In genomic region chr12:117502233-117502632, GRCh38 we compare ENCODE assay signal across 37 cellular contexts.
"Had no signal": no experiment of that assay in that cellular context is flagged by ENCODE, and none has a peak within 500 bp of the region (broad histone marks: within the 10 kb centered on the region; RNA-seq: fewer than 3 reads in every experiment).

No MANE protein-coding gene starts in this region.

- H3K27me3 ChIP-seq: ascending aorta, brain microvascular endothelial cell, breast epithelium had no signal

- DNase-seq: activated CD4-positive, alpha-beta memory T cell treated with anti-CD3 and anti-CD28 coated beads, Interleukin-2, amount 10 ng/mL, durations not matched to agents 7 days and 5 days; activated CD4-positive, alpha-beta T cell treated with anti-CD3 and anti-CD28 coated beads for 1 hour; activated CD4-positive, alpha-beta T cell treated with anti-CD3 and anti-CD28 coated beads for 36 hours; activated CD4-positive, alpha-beta T cell treated with anti-CD3 and anti-CD28 coated beads for 48 hours; activated CD4-positive, alpha-beta T cell treated with anti-CD3 and anti-CD28 coated beads, Interleukin-2, amount 10 ng/mL, durations not matched to agents 7 days and 5 days; activated CD4-positive, alpha-beta T cell treated with anti-CD3 and anti-CD28 coated beads, Interleukin-2, amount 50 U/mL, for 48 hours; activated CD4-positive, CD25-positive, alpha-beta regulatory T cell; activated CD8-positive, alpha-beta memory T cell treated with anti-CD3 and anti-CD28 coated beads for 24 hours; activated CD8-positive, alpha-beta memory T cell treated with anti-CD3 and anti-CD28 coated beads, Interleukin-2, amount 10 ng/mL, durations not matched to agents 7 days and 5 days; activated CD8-positive, alpha-beta memory T cell treated with anti-CD3 and anti-CD28 coated beads, Interleukin-2, amount 50 U/mL, for 48 hours; activated CD8-positive, alpha-beta T cell treated with anti-CD3 and anti-CD28 coated beads, Interleukin-2, amount 10 ng/mL, durations not matched to agents 7 days and 5 days; activated effector memory CD4-positive, alpha-beta T cell treated with Interleukin-2 at 50 U/mL for 16 hours; activated gamma-delta T cell; activated naive CD4-positive, alpha-beta T cell treated with anti-CD3 and anti-CD28 coated beads, Interleukin-2, amount 10 ng/mL, durations not matched to agents 7 days and 5 days; activated naive CD4-positive, alpha-beta T cell treated with Interleukin-2 at 50 U/mL for 16 hours; activated naive CD8-positive, alpha-beta T cell treated with anti-CD3 and anti-CD28 coated beads, Interleukin-2, amount 10 ng/mL, durations not matched to agents 7 days and 5 days; activated naive CD8-positive, alpha-beta T cell treated with anti-CD3 and anti-CD28 coated beads, Interleukin-2, amount 50 U/mL, for 24 hours; activated T-cell treated with anti-CD3 and anti-CD28 coated beads, Interleukin-2, amount 50 U/mL, for 24 hours; activated T-cell treated with anti-CD3 and anti-CD28 coated beads, Interleukin-2, amount 50 U/mL, for 48 hours; amygdala; anterior cingulate cortex; brain microvascular endothelial cell; central memory CD4-positive, alpha-beta T cell; SW 1271; T-helper 1 cell; T-helper 2 cell; T-helper 9 cell had no signal

- H3K4me3 ChIP-seq: ascending aorta, breast epithelium had no signal

- H3K27me3 Mint-ChIP-seq: activated CD4-positive, alpha-beta memory T cell treated with anti-CD3 and anti-CD28 coated beads, Interleukin-2, amount 10 ng/mL, durations not matched to agents 7 days and 5 days; activated CD4-positive, alpha-beta T cell treated with anti-CD3 and anti-CD28 coated beads for 36 hours; activated CD4-positive, alpha-beta T cell treated with anti-CD3 and anti-CD28 coated beads, Interleukin-2, amount 10 ng/mL, durations not matched to agents 7 days and 5 days; activated CD8-positive, alpha-beta memory T cell treated with anti-CD3 and anti-CD28 coated beads, Interleukin-2, amount 10 ng/mL, durations not matched to agents 7 days and 5 days; activated naive CD4-positive, alpha-beta T cell treated with anti-CD3 and anti-CD28 coated beads, Interleukin-2, amount 10 ng/mL, durations not matched to agents 7 days and 5 days; activated naive CD8-positive, alpha-beta T cell treated with anti-CD3 and anti-CD28 coated beads, Interleukin-2, amount 10 ng/mL, durations not matched to agents 7 days and 5 days; activated T-cell treated with anti-CD3 and anti-CD28 coated beads, Interleukin-2, amount 50 U/mL, for 24 hours had no signal

- H3K36me3 Mint-ChIP-seq: activated CD8-positive, alpha-beta memory T cell treated with anti-CD3 and anti-CD28 coated beads, Interleukin-2, amount 10 ng/mL, durations not matched to agents 7 days and 5 days; activated naive CD4-positive, alpha-beta T cell treated with anti-CD3 and anti-CD28 coated beads, Interleukin-2, amount 10 ng/mL, durations not matched to agents 7 days and 5 days; activated naive CD4-positive, alpha-beta T cell treated with anti-CD3 and anti-CD28 coated beads, Interleukin-2, amount 50 U/mL, for 24 hours; activated naive CD8-positive, alpha-beta T cell; activated naive CD8-positive, alpha-beta T cell treated with anti-CD3 and anti-CD28 coated beads, Interleukin-2, amount 10 ng/mL, durations not matched to agents 7 days and 5 days; WTC11 had no signal

- ATAC-seq: activated CD4-positive, alpha-beta T cell treated with anti-CD3 and anti-CD28 coated beads for 36 hours; activated CD4-positive, CD25-positive, alpha-beta regulatory T cell treated with anti-CD3 and anti-CD28 coated beads, Interleukin-2, amount 50 U/mL, for 24 hours; activated CD8-positive, alpha-beta memory T cell treated with anti-CD3 and anti-CD28 coated beads, Interleukin-2, amount 10 ng/mL, durations not matched to agents 7 days and 5 days; activated CD8-positive, alpha-beta T cell treated with anti-CD3 and anti-CD28 coated beads, Interleukin-2, amount 10 ng/mL, durations not matched to agents 7 days and 5 days; activated naive CD8-positive, alpha-beta T cell treated with anti-CD3 and anti-CD28 coated beads, Interleukin-2, amount 50 U/mL, for 24 hours; WTC11 had no signal

- H3K4me1 Mint-ChIP-seq: activated CD4-positive, alpha-beta memory T cell treated with anti-CD3 and anti-CD28 coated beads, Interleukin-2, amount 10 ng/mL, durations not matched to agents 7 days and 5 days; activated CD4-positive, alpha-beta T cell treated with anti-CD3 and anti-CD28 coated beads for 36 hours; activated CD4-positive, alpha-beta T cell treated with anti-CD3 and anti-CD28 coated beads, Interleukin-2, amount 10 ng/mL, durations not matched to agents 7 days and 5 days; activated CD8-positive, alpha-beta memory T cell treated with anti-CD3 and anti-CD28 coated beads, Interleukin-2, amount 10 ng/mL, durations not matched to agents 7 days and 5 days; activated naive CD4-positive, alpha-beta T cell treated with anti-CD3 and anti-CD28 coated beads, Interleukin-2, amount 10 ng/mL, durations not matched to agents 7 days and 5 days; activated naive CD4-positive, alpha-beta T cell treated with anti-CD3 and anti-CD28 coated beads, Interleukin-2, amount 50 U/mL, for 24 hours; activated naive CD8-positive, alpha-beta T cell treated with anti-CD3 and anti-CD28 coated beads, Interleukin-2, amount 10 ng/mL, durations not matched to agents 7 days and 5 days; activated naive CD8-positive, alpha-beta T cell treated with anti-CD3 and anti-CD28 coated beads, Interleukin-2, amount 50 U/mL, for 24 hours had no signal

- H3K36me3 ChIP-seq: ascending aorta, brain microvascular endothelial cell, breast epithelium, WERI-Rb-1 had no signal

- H3K27ac ChIP-seq: ascending aorta, brain microvascular endothelial cell, breast epithelium, WERI-Rb-1 had no signal

- H3K4me3 Mint-ChIP-seq: activated CD4-positive, alpha-beta memory T cell treated with anti-CD3 and anti-CD28 coated beads, Interleukin-2, amount 10 ng/mL, durations not matched to agents 7 days and 5 days; activated CD4-positive, alpha-beta T cell treated with anti-CD3 and anti-CD28 coated beads for 36 hours; activated CD4-positive, alpha-beta T cell treated with anti-CD3 and anti-CD28 coated beads, Interleukin-2, amount 10 ng/mL, durations not matched to agents 7 days and 5 days; activated CD8-positive, alpha-beta memory T cell treated with anti-CD3 and anti-CD28 coated beads, Interleukin-2, amount 10 ng/mL, durations not matched to agents 7 days and 5 days; activated CD8-positive, alpha-beta T cell treated with anti-CD3 and anti-CD28 coated beads, Interleukin-2, amount 10 ng/mL, durations not matched to agents 7 days and 5 days; activated naive CD4-positive, alpha-beta T cell treated with anti-CD3 and anti-CD28 coated beads, Interleukin-2, amount 10 ng/mL, durations not matched to agents 7 days and 5 days; activated naive CD4-positive, alpha-beta T cell treated with anti-CD3 and anti-CD28 coated beads, Interleukin-2, amount 50 U/mL, for 24 hours; activated naive CD8-positive, alpha-beta T cell; activated naive CD8-positive, alpha-beta T cell treated with anti-CD3 and anti-CD28 coated beads, Interleukin-2, amount 10 ng/mL, durations not matched to agents 7 days and 5 days; activated naive CD8-positive, alpha-beta T cell treated with anti-CD3 and anti-CD28 coated beads, Interleukin-2, amount 50 U/mL, for 24 hours; activated T-cell treated with anti-CD3 and anti-CD28 coated beads, Interleukin-2, amount 50 U/mL, for 24 hours; T-helper 1 cell treated with Interleukin-12 subunit alpha and Interleukin-12 subunit beta and Interleukin-4 antibody, amounts not matched to agents 30 μg/mL and 1 μg/mL, for 36 hours; T-helper 2 cell treated with Interferon-gamma antibody and Interleukin-4, amounts not matched to agents 5 μg/mL and 100 μg/mL, for 36 hours; WTC11 had no signal

- H3K9me3 Mint-ChIP-seq: activated CD4-positive, alpha-beta memory T cell treated with anti-CD3 and anti-CD28 coated beads, Interleukin-2, amount 10 ng/mL, durations not matched to agents 7 days and 5 days; activated CD4-positive, alpha-beta T cell treated with anti-CD3 and anti-CD28 coated beads, Interleukin-2, amount 10 ng/mL, durations not matched to agents 7 days and 5 days; activated naive CD4-positive, alpha-beta T cell treated with anti-CD3 and anti-CD28 coated beads, Interleukin-2, amount 10 ng/mL, durations not matched to agents 7 days and 5 days; activated naive CD4-positive, alpha-beta T cell treated with anti-CD3 and anti-CD28 coated beads, Interleukin-2, amount 50 U/mL, for 24 hours; activated naive CD8-positive, alpha-beta T cell treated with anti-CD3 and anti-CD28 coated beads, Interleukin-2, amount 10 ng/mL, durations not matched to agents 7 days and 5 days; activated naive CD8-positive, alpha-beta T cell treated with anti-CD3 and anti-CD28 coated beads, Interleukin-2, amount 50 U/mL, for 24 hours; activated T-cell treated with anti-CD3 and anti-CD28 coated beads, Interleukin-2, amount 50 U/mL, for 24 hours; activated T-helper 2 cell treated with anti-CD3 and anti-CD28 coated beads, Interferon-gamma antibody, Interleukin-2, Interleukin-4, amounts not matched to agents 10 μg/mL and 5 μg/mL and 100 μg/mL, durations not matched to agents 14 hours and 24 hours and 36 hours; T-helper 1 cell treated with Interleukin-12 subunit alpha and Interleukin-12 subunit beta and Interleukin-4 antibody, amounts not matched to agents 30 μg/mL and 1 μg/mL, for 36 hours; T-helper 2 cell treated with Interferon-gamma antibody and Interleukin-4, amounts not matched to agents 5 μg/mL and 100 μg/mL, for 36 hours; WTC11 had no signal

- H3K27ac Mint-ChIP-seq: activated CD4-positive, alpha-beta memory T cell treated with anti-CD3 and anti-CD28 coated beads, Interleukin-2, amount 10 ng/mL, durations not matched to agents 7 days and 5 days; activated CD4-positive, alpha-beta T cell treated with anti-CD3 and anti-CD28 coated beads for 36 hours; activated CD4-positive, alpha-beta T cell treated with anti-CD3 and anti-CD28 coated beads, Interleukin-2, amount 10 ng/mL, durations not matched to agents 7 days and 5 days; activated CD8-positive, alpha-beta memory T cell treated with anti-CD3 and anti-CD28 coated beads, Interleukin-2, amount 10 ng/mL, durations not matched to agents 7 days and 5 days; activated CD8-positive, alpha-beta T cell treated with anti-CD3 and anti-CD28 coated beads, Interleukin-2, amount 10 ng/mL, durations not matched to agents 7 days and 5 days; activated naive CD4-positive, alpha-beta T cell treated with anti-CD3 and anti-CD28 coated beads, Interleukin-2, amount 10 ng/mL, durations not matched to agents 7 days and 5 days; activated naive CD4-positive, alpha-beta T cell treated with anti-CD3 and anti-CD28 coated beads, Interleukin-2, amount 50 U/mL, for 24 hours; activated naive CD8-positive, alpha-beta T cell; activated naive CD8-positive, alpha-beta T cell treated with anti-CD3 and anti-CD28 coated beads, Interleukin-2, amount 10 ng/mL, durations not matched to agents 7 days and 5 days; activated naive CD8-positive, alpha-beta T cell treated with anti-CD3 and anti-CD28 coated beads, Interleukin-2, amount 50 U/mL, for 24 hours; activated T-cell treated with anti-CD3 and anti-CD28 coated beads, Interleukin-2, amount 50 U/mL, for 24 hours; activated T-helper 2 cell treated with anti-CD3 and anti-CD28 coated beads, Interferon-gamma antibody, Interleukin-2, Interleukin-4, amounts not matched to agents 10 μg/mL and 5 μg/mL and 100 μg/mL, durations not matched to agents 14 hours and 24 hours and 36 hours; T-helper 1 cell treated with Interleukin-12 subunit alpha and Interleukin-12 subunit beta and Interleukin-4 antibody, amounts not matched to agents 30 μg/mL and 1 μg/mL, for 36 hours; T-helper 2 cell treated with Interferon-gamma antibody and Interleukin-4, amounts not matched to agents 5 μg/mL and 100 μg/mL, for 36 hours; WTC11 had no signal

- H3K4me1 ChIP-seq: ascending aorta, breast epithelium had no signal

- H3K9me3 ChIP-seq: ascending aorta, breast epithelium had no signal
